26 cellular contexts compared by ENCODE assay signal in the genomic region with DNA sequence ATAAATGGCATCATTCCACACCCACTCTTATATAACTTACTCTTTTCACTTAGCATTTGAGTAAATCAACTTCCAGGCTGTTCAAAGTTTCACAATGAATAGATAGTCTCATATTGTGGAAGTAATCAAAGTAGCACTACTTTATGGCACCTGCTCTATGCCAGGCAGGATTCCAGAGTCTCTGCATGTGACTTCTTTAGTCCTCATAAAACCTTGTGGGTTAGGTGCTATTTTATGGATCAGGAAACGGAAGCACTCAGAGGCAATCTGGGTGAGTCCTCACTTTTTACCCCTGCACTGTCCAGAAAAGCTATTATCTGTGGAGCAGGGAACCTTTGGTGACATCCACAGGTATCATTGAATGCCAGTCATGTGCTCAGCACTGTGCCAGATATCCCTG.
"Had no signal": no experiment of that assay in that cellular context is flagged by ENCODE, and none has a peak within 500 bp of the region (broad histone marks: within the 10 kb centered on the region; RNA-seq: fewer than 3 reads in every experiment).

No MANE protein-coding gene starts in this region.

- H3K36me3 Mint-ChIP-seq: activated naive CD8-positive, alpha-beta T cell treated with anti-CD3 and anti-CD28 coated beads, Interleukin-2, amount 10 ng/mL, durations not matched to agents 7 days and 5 days; T-cell had no signal

- H3K4me3 ChIP-seq: adrenal gland, breast epithelium, Peyer's patch had no signal

- H3K4me1 Mint-ChIP-seq: activated CD4-positive, alpha-beta T cell treated with anti-CD3 and anti-CD28 coated beads for 36 hours; activated naive CD8-positive, alpha-beta T cell treated with anti-CD3 and anti-CD28 coated beads, Interleukin-2, amount 10 ng/mL, durations not matched to agents 7 days and 5 days; T-cell had no signal

- H3K27ac ChIP-seq: adrenal gland, breast epithelium, WERI-Rb-1 had no signal

- H3K9me3 ChIP-seq: adrenal gland, breast epithelium, Peyer's patch had no signal

- H3K9me3 Mint-ChIP-seq: activated CD8-positive, alpha-beta T cell treated with anti-CD3 and anti-CD28 coated beads for 36 hours; activated naive CD8-positive, alpha-beta T cell treated with anti-CD3 and anti-CD28 coated beads, Interleukin-2, amount 10 ng/mL, durations not matched to agents 7 days and 5 days; T-cell had no signal

- H3K4me1 ChIP-seq: adrenal gland, breast epithelium, Peyer's patch had no signal

- ATAC-seq: activated CD4-positive, alpha-beta T cell treated with anti-CD3 and anti-CD28 coated beads for 36 hours; activated CD8-positive, alpha-beta T cell treated with anti-CD3 and anti-CD28 coated beads for 36 hours; T-cell had no signal

- H3K27me3 ChIP-seq: adrenal gland, Peyer's patch had no signal

- H3K4me3 Mint-ChIP-seq: activated CD4-positive, alpha-beta T cell treated with anti-CD3 and anti-CD28 coated beads for 36 hours; activated CD8-positive, alpha-beta T cell treated with anti-CD3 and anti-CD28 coated beads for 36 hours; activated naive CD8-positive, alpha-beta T cell treated with anti-CD3 and anti-CD28 coated beads, Interleukin-2, amount 10 ng/mL, durations not matched to agents 7 days and 5 days; T-cell had no signal

- H3K36me3 ChIP-seq: adrenal gland, breast epithelium, Peyer's patch, WERI-Rb-1 had no signal

- H3K27ac Mint-ChIP-seq: activated CD4-positive, alpha-beta T cell treated with anti-CD3 and anti-CD28 coated beads for 36 hours; activated CD8-positive, alpha-beta T cell treated with anti-CD3 and anti-CD28 coated beads for 36 hours; activated naive CD8-positive, alpha-beta T cell treated with anti-CD3 and anti-CD28 coated beads, Interleukin-2, amount 10 ng/mL, durations not matched to agents 7 days and 5 days; T-cell had no signal

- DNase-seq: activated CD4-positive, alpha-beta T cell treated with anti-CD3 and anti-CD28 coated beads for 36 hours; activated CD4-positive, alpha-beta T cell treated with anti-CD3 and anti-CD28 coated beads, Interleukin-2, amount 50 U/mL, for 1 hour; activated CD8-positive, alpha-beta memory T cell treated with anti-CD3 and anti-CD28 coated beads, Interleukin-2, amount 50 U/mL, for 48 hours; activated CD8-positive, alpha-beta T cell treated with anti-CD3 and anti-CD28 coated beads for 36 hours; activated naive CD4-positive, alpha-beta T cell treated with anti-CD3 and anti-CD28 coated beads, Interleukin-2, amount 50 U/mL, for 16 hours; activated naive CD8-positive, alpha-beta T cell treated with anti-CD3 and anti-CD28 coated beads, Interleukin-2, amount 10 ng/mL, durations not matched to agents 7 days and 5 days; activated T-cell treated with anti-CD3 and anti-CD28 coated beads, Interleukin-2, amount 50 U/mL, for 1 hour; adrenal gland; caudate nucleus; KBM-7; NCI-H1092 treated with DMSO at 0.1 percent for 48 hours; NCI-H1417 treated with DMSO at 0.1 percent for 48 hours; NCI-H1694; NCI-H2029; NCI-H2107; NCI-H2171 treated with DMSO at 0.1 percent for 48 hours; NCI-H226; NCI-H526 treated with DMSO at 0.1 percent for 48 hours; NCI-H82; SHP77 treated with DMSO at 0.1 percent for 48 hours; T-cell; T-helper 2 cell; T1000; WERI-Rb-1 had no signal
